In genomic region chr9:110936719-110937452, GRCh38 we compare ENCODE assay signal across 10 cellular contexts.
DNase-seq lines count a peak whose midpoint lies in the region; ATAC-seq and TF ChIP-seq lines count a peak whose summit lies in the region.
"Had no signal": no experiment of that assay in that cellular context is flagged by ENCODE, and none has a peak within 500 bp of the region (broad histone marks: within the 10 kb centered on the region; RNA-seq: fewer than 3 reads in every experiment).

No MANE protein-coding gene starts in this region.

- no peak overlapping the region for H3K23ac ChIP-seq in trophoblast cell (ENCODE audit: low read length)

- H3K27me3 ChIP-seq in ACC112 (ENCODE audit: insufficient read depth, low read length) (no peaks in the 10 kb centered on the region), esophagus (ENCODE audit: control insufficient read depth in 1 of 2, insufficient read depth in 2 of 2, low read length in 2 of 2) (no peaks in the 10 kb centered on the region), osteoblast (ENCODE audit: insufficient read depth, low read length) (no peaks in the 10 kb centered on the region), trophoblast cell (ENCODE audit: insufficient read depth, low read length) (no peaks in the 10 kb centered on the region)
- H3K27me3 ChIP-seq: neutrophil had no signal

- ATAC-seq in HG03354 (IDR thresholded peaks at IDR 0.05; ENCODE audit: poor library complexity, severe bottlenecking, unreplicated experiment), result no peak

- H2BK5ac ChIP-seq in trophoblast cell (ENCODE audit: low read depth, low read length, poor library complexity), result no peak overlapping the region

- no peak overlapping the region for H4K8ac ChIP-seq in trophoblast cell (ENCODE audit: low read depth, low read length)

- H2BK12ac ChIP-seq in trophoblast cell (ENCODE audit: low read length), result no peak overlapping the region

- 42 to 50% methylated on average over 3 of the region's 3 CpGs for WGBS in esophagus, 2 donors
- no CpG with 5 or more reads among the region's 3 CpGs for WGBS in trophoblast cell (ENCODE audit: extremely low coverage, insufficient coverage, insufficient read length)

- H3K18ac ChIP-seq in trophoblast cell (ENCODE audit: low read length), result no peak overlapping the region

- H3K4me3 ChIP-seq in ACC112 (ENCODE audit: low read depth, low read length), result peak overlapping the region; percentile 39
- H3K4me3 ChIP-seq in esophagus (ENCODE audit: low read depth in 1 of 2, low read length in 2 of 2), result no peak overlapping the region
- peak overlapping the region; percentile 38 for H3K4me3 ChIP-seq in osteoblast (ENCODE audit: insufficient read depth, low read length)
- H3K4me3 ChIP-seq in trophoblast cell (ENCODE audit: low read depth, low read length), result no peak overlapping the region

- H2AK5ac ChIP-seq in trophoblast cell (ENCODE audit: low read length), result no peak overlapping the region

- no peak overlapping the region for H4K12ac ChIP-seq in trophoblast cell (ENCODE audit: low read depth, low read length)

- H3K9ac ChIP-seq in trophoblast cell (ENCODE audit: low read length), result no peak overlapping the region

- no peak overlapping the region for H4K91ac ChIP-seq in trophoblast cell (ENCODE audit: low read depth, low read length)

- peak overlapping the region; percentile 72 for H3K27ac ChIP-seq in ACC112 (ENCODE audit: low read depth, low read length)
- peak overlapping the region; percentile 19 to 56 for H3K27ac ChIP-seq in esophagus (ENCODE audit: low read depth in 2 of 2, low read length in 1 of 2)
- H3K27ac ChIP-seq in osteoblast (ENCODE audit: low read depth, low read length), result peak overlapping the region; percentile 81
- H3K27ac ChIP-seq in trophoblast cell (ENCODE audit: low read depth, low read length), result no peak overlapping the region
- H3K27ac ChIP-seq: neutrophil had no signal

- no peaks in the 10 kb centered on the region for H4K20me1 ChIP-seq in osteoblast (ENCODE audit: insufficient read depth, low read length)

- peaks cover 58% of the 10 kb centered on the region for H3K4me1 ChIP-seq in ACC112 (ENCODE audit: control insufficient read depth, insufficient read depth, low read length, unreplicated experiment)
- H3K4me1 ChIP-seq in esophagus (ENCODE audit: control insufficient read depth in 2 of 2, insufficient read depth in 2 of 2, low read length in 1 of 2), result no peaks in the 10 kb centered on the region
- H3K4me1 ChIP-seq in osteoblast (ENCODE audit: insufficient read depth, low read length), result peaks cover 60% of the 10 kb centered on the region
- H3K4me1 ChIP-seq in trophoblast cell (ENCODE audit: control insufficient read depth in 1 of 2, insufficient read depth in 2 of 2, low read length in 2 of 2), result no peaks in the 10 kb centered on the region

- no peak for TF ChIP-seq CTCF in osteoblast (IDR thresholded peaks at IDR 0.05; ENCODE audit: extremely low read depth, low read depth, low read length)

- no peak overlapping the region for H3K4ac ChIP-seq in trophoblast cell (ENCODE audit: low read depth, low read length)

- H3K79me2 ChIP-seq in ACC112 (ENCODE audit: control insufficient read depth, insufficient read depth, low read length, unreplicated experiment) (peaks cover 98% of the 10 kb centered on the region), osteoblast (ENCODE audit: insufficient read depth, low read length) (peaks cover 94% of the 10 kb centered on the region), trophoblast cell (ENCODE audit: control insufficient read depth, insufficient read depth, low read length, poor library complexity) (no peaks in the 10 kb centered on the region)

- peaks cover 3% of the 10 kb centered on the region for H3K79me1 ChIP-seq in trophoblast cell (ENCODE audit: low read length)

- H2BK120ac ChIP-seq in trophoblast cell (ENCODE audit: insufficient read depth, low read length, poor library complexity), result no peak overlapping the region

- peak overlapping the region; percentile 7 for H2AFZ ChIP-seq in ACC112 (ENCODE audit: low read length, unreplicated experiment)
- H2AFZ ChIP-seq in osteoblast (ENCODE audit: low read length), result peak overlapping the region; percentile 49
- H2AFZ ChIP-seq in trophoblast cell (ENCODE audit: insufficient read depth, low read length, poor library complexity), result no peak overlapping the region

- peak overlapping the region; percentile 72 for H3K4me2 ChIP-seq in osteoblast (ENCODE audit: insufficient read depth, low read length)
- H3K4me2 ChIP-seq in trophoblast cell (ENCODE audit: low read length), result no peak overlapping the region

- H3K36me3 ChIP-seq in ACC112 (ENCODE audit: insufficient read depth, low read length) (peaks cover 68% of the 10 kb centered on the region), esophagus (ENCODE audit: control insufficient read depth in 2 of 2, insufficient read depth in 2 of 2, low read length in 1 of 2) (peaks cover 0 to 6% of the 10 kb centered on the region in 2 donors), osteoblast (ENCODE audit: insufficient read depth, low read length) (peaks cover 38% of the 10 kb centered on the region), trophoblast cell (ENCODE audit: control insufficient read depth in 1 of 2, insufficient read depth in 2 of 2, low read length in 2 of 2) (peaks cover 2 to 3% of the 10 kb centered on the region in 2 experiments)
- H3K36me3 ChIP-seq: neutrophil had no signal

- DNase-seq in M059J (ENCODE audit: low read depth) (peak; percentile 81), osteoblast (ENCODE audit: insufficient read length, low spot score, missing footprints) (peak; percentile 52), trophoblast cell (no peak), KG1 (lab: John Stamatoyannopoulos, UW) (no peak), NCI-H1105 treated with DMSO at 0.1 percent for 48 hours (lab: John Stamatoyannopoulos, UW) (no peak)
- DNase-seq: RPMI8226 had no signal

- H3K14ac ChIP-seq in trophoblast cell (ENCODE audit: low read length), result no peak overlapping the region

- no peaks in the 10 kb centered on the region for H3K9me3 ChIP-seq in esophagus (ENCODE audit: control insufficient read depth in 2 of 2, insufficient read depth in 1 of 2, low read depth in 1 of 2, low read length in 1 of 2)
- H3K9me3 ChIP-seq in osteoblast (ENCODE audit: low read depth, low read length), result no peaks in the 10 kb centered on the region
- no peaks in the 10 kb centered on the region for H3K9me3 ChIP-seq in trophoblast cell (ENCODE audit: insufficient read depth, low read depth, low read length)
- H3K9me3 ChIP-seq: neutrophil had no signal

Comparison
In these comparisons a context has a peak if more than half of its experiments do, and no peak if none do; other contexts are left out.
1. H3K4me3 ChIP-seq: peak in ACC112 (single experiment) and osteoblast (single experiment); none in esophagus (0 of 2) and trophoblast cell (single experiment).
2. DNase-seq: peak in M059J (single experiment) and osteoblast (single experiment); none in trophoblast cell (0 of 2), KG1 (single experiment) and NCI-H1105 treated with DMSO at 0.1 percent for 48 hours (single experiment).